In the genomic region with DNA sequence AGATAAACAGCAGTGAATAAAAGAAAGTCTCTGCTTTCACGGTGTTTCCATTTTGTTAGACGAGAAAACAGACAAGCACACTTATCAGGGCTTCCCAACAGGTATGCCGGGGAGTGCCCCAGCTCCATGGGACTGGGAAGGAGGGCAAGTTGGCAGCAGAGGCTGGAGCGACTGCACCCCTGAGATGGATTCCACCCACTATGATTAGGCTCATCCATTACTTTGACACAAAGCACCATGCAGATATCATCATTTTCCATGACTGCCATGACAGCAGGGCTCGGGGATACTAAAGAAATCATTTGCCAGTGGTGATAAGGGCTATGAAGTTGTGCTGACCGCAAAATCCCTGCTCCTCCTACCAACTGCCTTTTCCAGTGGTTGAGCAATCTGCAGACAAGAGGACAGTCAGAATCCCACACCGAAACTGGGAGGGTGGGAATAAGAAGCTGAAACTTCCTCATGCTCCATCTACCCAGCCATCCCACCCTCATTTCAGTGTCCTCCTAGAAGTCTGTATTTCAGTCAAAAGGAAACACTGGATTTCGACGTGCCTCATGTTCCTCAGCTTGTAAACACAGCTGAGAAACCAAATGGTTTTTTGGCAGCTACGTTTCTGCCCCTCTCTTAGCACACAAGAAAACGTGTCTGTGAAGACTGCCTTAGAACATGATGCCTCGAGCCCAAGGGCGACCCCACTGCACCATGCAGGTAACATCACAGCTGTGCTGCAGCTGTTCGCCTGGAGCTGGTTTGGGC, we compare ENCODE assay signal across 9 cellular contexts. TPM values are rescaled to one million over a fixed set of nuclear protein-coding genes. Genes with fewer than 3 reads are reported as not detected.
DNase-seq lines count a peak whose midpoint lies in the region; ATAC-seq and TF ChIP-seq lines count a peak whose summit lies in the region.
"Had no signal": no experiment of that assay in that cellular context is flagged by ENCODE, and none has a peak within 500 bp of the region (broad histone marks: within the 10 kb centered on the region; RNA-seq: fewer than 3 reads in every experiment).

No MANE protein-coding gene starts in this region.

- H2AFZ ChIP-seq in SK-N-SH (ENCODE audit: low read depth) = no peak overlapping the region

- TF ChIP-seq CTCF in SK-N-SH (IDR thresholded peaks at IDR 0.05) = no peak
- no peak for TF ChIP-seq CTCF in vagina (IDR thresholded peaks at IDR 0.05)

- POLR2A ChIA-PET in SK-N-SH (lab: Yijun Ruan, JAX) = no interaction called here

- WGBS in SK-N-SH (ENCODE audit: low lambda C conversion rate) = 93% methylated on average over 14 of the region's 14 CpGs
- 71% methylated on average over 14 of the region's 14 CpGs for WGBS in esophagus, 2 donors

- H3K9ac ChIP-seq in SK-N-SH = no peak overlapping the region

- H3K9me3 ChIP-seq in SK-N-SH (no peaks in the 10 kb centered on the region), esophagus (ENCODE audit: control insufficient read depth in 2 of 2, insufficient read depth in 1 of 2, low read depth in 1 of 2, low read length in 1 of 2) (no peaks in the 10 kb centered on the region), vagina (no peaks in the 10 kb centered on the region)

- H3K4me1 ChIP-seq in SK-N-SH (ENCODE audit: control insufficient read depth in 1 of 2, insufficient read depth in 2 of 2, low read depth in 1 of 2, low read length in 1 of 2) (peaks cover 42 to 45% of the 10 kb centered on the region in 2 experiments), esophagus (ENCODE audit: control insufficient read depth in 2 of 2, insufficient read depth in 2 of 2, low read length in 1 of 2) (peaks cover 8 to 14% of the 10 kb centered on the region in 2 donors), vagina (peaks cover 84% of the 10 kb centered on the region)

- intact Hi-C loops in vagina (cut with DNase I) = loop anchor here (10.0 kb wide), 1 partner anchor 52 kb away; no protein-coding TSS in a partner anchor

- H3F3A ChIP-seq in SK-N-SH (replicated peaks; ENCODE audit: insufficient read depth) = peaks cover 18% of the 10 kb centered on the region

- H3K36me3 ChIP-seq in SK-N-SH (replicated peaks in 1 of 2; ENCODE audit: control insufficient read depth in 1 of 2, insufficient read depth in 2 of 2, low read length in 1 of 2) = peaks cover 3 to 11% of the 10 kb centered on the region in 2 experiments
- no peaks in the 10 kb centered on the region for H3K36me3 ChIP-seq in esophagus (ENCODE audit: control insufficient read depth in 2 of 2, insufficient read depth in 2 of 2, low read length in 1 of 2)
- no peaks in the 10 kb centered on the region for H3K36me3 ChIP-seq in vagina

- TF ChIP-seq POLR2A in vagina (IDR thresholded peaks at IDR 0.05) = no peak

- no peaks in the 10 kb centered on the region for H3K27me3 ChIP-seq in SK-N-SH (ENCODE audit: insufficient read depth)
- H3K27me3 ChIP-seq in esophagus (ENCODE audit: control insufficient read depth in 1 of 2, insufficient read depth in 2 of 2, low read length in 2 of 2) = no peaks in the 10 kb centered on the region
- no peaks in the 10 kb centered on the region for H3K27me3 ChIP-seq in vagina

- H4K20me1 ChIP-seq in SK-N-SH (ENCODE audit: insufficient read depth) = no peaks in the 10 kb centered on the region

- DNase-seq in SK-N-SH = no peak
- DNase-seq in myocyte (ENCODE audit: low read depth) = peak; percentile 81
- no peak for DNase-seq in vagina (ENCODE audit: extremely low spot score in 2 of 2)
- no peak for DNase-seq in SIG-M5 treated with dmso at 0.1 percent for 504 hours (lab: John Stamatoyannopoulos, UW; ENCODE audit: unreplicated experiment)
- DNase-seq: NCI-H69 had no signal

- H3K4me3 ChIP-seq in SK-N-SH (ENCODE audit: low read depth in 2 of 2, low read length in 1 of 2) (no peak overlapping the region), esophagus (ENCODE audit: low read depth in 1 of 2, low read length in 2 of 2) (no peak overlapping the region), vagina (no peak overlapping the region)

- H3K79me2 ChIP-seq in SK-N-SH (ENCODE audit: insufficient read depth) = peaks cover 96% of the 10 kb centered on the region

- H3K27ac ChIP-seq in SK-N-SH (ENCODE audit: low read depth in 2 of 2, low read length in 1 of 2) = peak overlapping the region; percentile 17 to 40; a peak in 3 of 4 replicates
- H3K27ac ChIP-seq in esophagus (ENCODE audit: low read depth in 2 of 2, low read length in 1 of 2) = peak overlapping the region; percentile 58 to 72
- H3K27ac ChIP-seq in vagina = peak overlapping the region; percentile 57

- TF ChIP-seq RAD21 in SK-N-SH (IDR thresholded peaks at IDR 0.05; ENCODE audit: low read length) = no peak

- H3K9me2 ChIP-seq in SK-N-SH = no peaks in the 10 kb centered on the region

- TF ChIP-seq EP300 in SK-N-SH (IDR thresholded peaks at IDR 0.05; ENCODE audit: borderline replicate concordance in 1 of 2, low read depth in 1 of 2, low read length in 1 of 2) = no peak

- peak overlapping the region; percentile 48 for H3K4me2 ChIP-seq in SK-N-SH

- ATAC-seq in SK-N-SH treated with all-trans-retinoic acid at 6 μM for 48 hours (no peak), HG03175 (IDR thresholded peaks at IDR 0.05; ENCODE audit: unreplicated experiment) (no peak), GM19395 (IDR thresholded peaks at IDR 0.05; ENCODE audit: unreplicated experiment) (no peak)

- CTCF ChIA-PET in SK-N-SH (lab: Yijun Ruan, JAX) = interaction anchor here (0.7 to 1.9 kb wide), 5 partner anchors 9 to 82 kb away, joined by 3 to 10 read pairs (median 4); no protein-coding TSS in a partner anchor

TF ChIP-seq in SK-N-SH, 30 proteins besides CTCF, POLR2A, EP300 and RAD21:
- TF ChIP-seq FOXM1 (IDR thresholded peaks at IDR 0.05; ENCODE audit: low read depth) = no peak
- TF ChIP-seq SMC3 (IDR thresholded peaks at IDR 0.05; ENCODE audit: low read depth, low read length) = no peak
- no peak for TF ChIP-seq ELF1 (IDR thresholded peaks at IDR 0.05)
- TF ChIP-seq JUND (IDR thresholded peaks at IDR 0.05) = no peak
- no peak for TF ChIP-seq YY1 (IDR thresholded peaks at IDR 0.05; ENCODE audit: low read depth)
- no peak for TF ChIP-seq TAF1 (IDR thresholded peaks at IDR 0.05; ENCODE audit: borderline replicate concordance, low read depth, low read length)
- TF ChIP-seq, protein P1, sequence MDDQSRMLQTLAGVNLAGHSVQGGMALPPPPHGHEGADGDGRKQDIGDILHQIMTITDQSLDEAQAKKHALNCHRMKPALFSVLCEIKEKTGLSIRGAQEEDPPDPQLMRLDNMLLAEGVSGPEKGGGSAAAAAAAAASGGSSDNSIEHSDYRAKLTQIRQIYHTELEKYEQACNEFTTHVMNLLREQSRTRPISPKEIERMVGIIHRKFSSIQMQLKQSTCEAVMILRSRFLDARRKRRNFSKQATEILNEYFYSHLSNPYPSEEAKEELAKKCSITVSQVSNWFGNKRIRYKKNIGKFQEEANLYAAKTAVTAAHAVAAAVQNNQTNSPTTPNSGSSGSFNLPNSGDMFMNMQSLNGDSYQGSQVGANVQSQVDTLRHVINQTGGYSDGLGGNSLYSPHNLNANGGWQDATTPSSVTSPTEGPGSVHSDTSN (IDR thresholded peaks at IDR 0.05) = no peak
- TF ChIP-seq GATA2 (CRISPR knock-in tag; IDR thresholded peaks at IDR 0.05) = no peak
- TF ChIP-seq SIN3A (IDR thresholded peaks at IDR 0.05; ENCODE audit: borderline replicate concordance, low read depth, low read length) = no peak
- no peak for TF ChIP-seq POLR2AphosphoS5 (IDR thresholded peaks at IDR 0.05; ENCODE audit: low read depth, low read length)
- TF ChIP-seq TCF12 (IDR thresholded peaks at IDR 0.05) = no peak
- no peak for TF ChIP-seq FOXJ3 (CRISPR knock-in tag; IDR thresholded peaks at IDR 0.05)
- no peak for TF ChIP-seq EZH2phosphoT487 (IDR thresholded peaks at IDR 0.05; ENCODE audit: borderline replicate concordance, low read depth)
- no peak for TF ChIP-seq RCOR1 (IDR thresholded peaks at IDR 0.05; ENCODE audit: low read length)
TF ChIP-seq in SK-N-SH: peak in this region for 0.

TF ChIP-seq in SK-N-SH treated with all-trans-retinoic acid at 6 μM for 48 hours, 23 proteins besides CTCF, POLR2A, EP300 and RAD21 (continues in another document):
- no peak for TF ChIP-seq RARB (CRISPR knock-in tag; IDR thresholded peaks at IDR 0.05)
- TF ChIP-seq, protein P2, sequence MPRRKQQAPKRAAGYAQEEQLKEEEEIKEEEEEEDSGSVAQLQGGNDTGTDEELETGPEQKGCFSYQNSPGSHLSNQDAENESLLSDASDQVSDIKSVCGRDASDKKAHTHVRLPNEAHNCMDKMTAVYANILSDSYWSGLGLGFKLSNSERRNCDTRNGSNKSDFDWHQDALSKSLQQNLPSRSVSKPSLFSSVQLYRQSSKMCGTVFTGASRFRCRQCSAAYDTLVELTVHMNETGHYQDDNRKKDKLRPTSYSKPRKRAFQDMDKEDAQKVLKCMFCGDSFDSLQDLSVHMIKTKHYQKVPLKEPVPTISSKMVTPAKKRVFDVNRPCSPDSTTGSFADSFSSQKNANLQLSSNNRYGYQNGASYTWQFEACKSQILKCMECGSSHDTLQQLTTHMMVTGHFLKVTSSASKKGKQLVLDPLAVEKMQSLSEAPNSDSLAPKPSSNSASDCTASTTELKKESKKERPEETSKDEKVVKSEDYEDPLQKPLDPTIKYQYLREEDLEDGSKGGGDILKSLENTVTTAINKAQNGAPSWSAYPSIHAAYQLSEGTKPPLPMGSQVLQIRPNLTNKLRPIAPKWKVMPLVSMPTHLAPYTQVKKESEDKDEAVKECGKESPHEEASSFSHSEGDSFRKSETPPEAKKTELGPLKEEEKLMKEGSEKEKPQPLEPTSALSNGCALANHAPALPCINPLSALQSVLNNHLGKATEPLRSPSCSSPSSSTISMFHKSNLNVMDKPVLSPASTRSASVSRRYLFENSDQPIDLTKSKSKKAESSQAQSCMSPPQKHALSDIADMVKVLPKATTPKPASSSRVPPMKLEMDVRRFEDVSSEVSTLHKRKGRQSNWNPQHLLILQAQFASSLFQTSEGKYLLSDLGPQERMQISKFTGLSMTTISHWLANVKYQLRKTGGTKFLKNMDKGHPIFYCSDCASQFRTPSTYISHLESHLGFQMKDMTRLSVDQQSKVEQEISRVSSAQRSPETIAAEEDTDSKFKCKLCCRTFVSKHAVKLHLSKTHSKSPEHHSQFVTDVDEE (CRISPR knock-in tag; IDR thresholded peaks at IDR 0.05) = no peak

RNA-seq across cellular contexts. Expression of a gene that starts 15.5 kb away (rescaled TPM):
- polyA plus RNA-seq in SK-N-SH (2012; rRNA removed) = 22.9 and 23.5 TPM in 2 replicates
- 22.5 and 24.7 TPM in 2 replicates for polyA plus RNA-seq in SK-N-SH (2012; cell fraction: cytosol; rRNA removed)
- polyA plus RNA-seq in SK-N-SH (2012; cell fraction: nucleus; rRNA removed) = 14.7 and 18.0 TPM in 2 replicates
- polyA plus RNA-seq in esophagus = 1 to 10 TPM; 4.9 to 7.3 TPM
- 21.2 and 31.3 TPM in 2 replicates for total RNA-seq in myocyte
- polyA plus RNA-seq in myocyte (2012) = 52.1 TPM
- 28.7 TPM for total RNA-seq in vagina
